30 cellular contexts compared by ENCODE assay signal in the genomic region with DNA sequence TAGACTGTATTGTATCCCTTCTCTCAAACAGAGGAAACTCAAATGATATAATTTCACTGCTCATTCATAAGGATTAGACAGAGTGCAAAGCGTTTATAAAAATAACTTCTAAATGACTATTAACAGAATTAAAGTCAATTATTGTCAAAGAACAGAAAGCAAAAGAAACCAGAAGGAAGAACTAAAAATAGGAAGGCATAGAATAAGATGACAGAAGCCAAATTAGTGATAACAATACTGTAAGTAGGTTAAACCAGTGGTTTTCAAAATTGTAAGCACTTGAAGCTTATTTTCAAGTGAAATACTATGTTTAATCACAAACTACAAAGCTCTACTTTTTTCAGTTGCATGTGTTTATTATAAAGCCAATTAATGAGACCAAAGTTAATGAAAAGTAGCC.
"Had no signal": no experiment of that assay in that cellular context is flagged by ENCODE, and none has a peak within 500 bp of the region (broad histone marks: within the 10 kb centered on the region; RNA-seq: fewer than 3 reads in every experiment).

No MANE protein-coding gene starts in this region.

- ATAC-seq: naive thymus-derived CD8-positive, alpha-beta T cell; natural killer cell treated with Interleukin-12 subunit alpha and Interleukin-12 subunit beta and Interleukin-15 and Interleukin-18, amount 100 ng/mL, for 72 hours; psoas muscle; right cardiac atrium; right lobe of liver; stimulated activated memory B cell treated with anti-CD40 and anti-IgM and Interleukin-4, amounts not matched to agents 10 μg/mL and 1 μg/mL and 100 μg/mL, for 72 hours; stimulated activated naive CD8-positive, alpha-beta T cell treated with anti-CD3 and anti-CD28 coated beads, Interleukin-15, amount 100 ng/mL, for 72 hours; stimulated activated naive CD8-positive, alpha-beta T cell treated with anti-CD3 and anti-CD28 coated beads, Interleukin-15, Interleukin-2, amounts not matched to agents 100 U/mL and 50 U/mL, for 24 hours; upper lobe of right lung had no signal

- FAIRE-seq: small intestine had no signal

- H3K9me3 ChIP-seq: neutrophil, psoas muscle, right lobe of liver, sigmoid colon, suprapubic skin, testis, tibial artery, transverse colon, upper lobe of right lung, uterus had no signal

- H3K4me1 Mint-ChIP-seq: nephron progenitor cell; neural crest cell; stimulated activated naive CD8-positive, alpha-beta T cell treated with anti-CD3 and anti-CD28 coated beads, Interleukin-15, amount 100 ng/mL, for 72 hours had no signal

- DNase-seq: naive thymus-derived CD8-positive, alpha-beta T cell; nephron progenitor cell; nucleus accumbens; posterior cingulate gyrus; psoas muscle; right cardiac atrium; right lobe of liver; sigmoid colon; small intestine; stimulated activated CD4-positive, alpha-beta T cell treated with anti-CD3 and anti-CD28 coated beads, Interleukin-1b, Interleukin-23, amount 100 ng/mL, for 48 hours; stimulated activated CD4-positive, alpha-beta T cell treated with anti-CD3 and anti-CD28 coated beads, Interleukin-4, amount 100 ng/mL, for 1 hour; stimulated activated CD4-positive, alpha-beta T cell treated with anti-CD3 and anti-CD28 coated beads, Interleukin-4, amount 100 ng/mL, for 4 hours; stimulated activated CD8-positive, alpha-beta memory T cell treated with anti-CD3 and anti-CD28 coated beads, Interleukin-4, amount 100 ng/mL, for 48 hours; stimulated activated naive CD4-positive, alpha-beta T cell; stimulated activated naive CD8-positive, alpha-beta T cell treated with anti-CD3 and anti-CD28 coated beads, Interleukin-15, amount 100 ng/mL, for 72 hours; stimulated activated naive CD8-positive, alpha-beta T cell treated with anti-CD3 and anti-CD28 coated beads, Interleukin-15, Interleukin-2, amounts not matched to agents 100 U/mL and 50 U/mL, for 24 hours; substantia nigra; testis; tibial artery; transverse colon; upper lobe of right lung; uterus had no signal

- H3K9ac ChIP-seq: parathyroid adenoma had no signal

- H3K27me3 Mint-ChIP-seq: naive thymus-derived CD8-positive, alpha-beta T cell; progenitor cell of endocrine pancreas; stimulated activated memory B cell treated with anti-CD40 and anti-IgM and Interleukin-4, amounts not matched to agents 10 μg/mL and 1 μg/mL and 100 μg/mL, for 72 hours; stimulated activated naive CD8-positive, alpha-beta T cell treated with anti-CD3 and anti-CD28 coated beads, Interleukin-15, amount 100 ng/mL, for 72 hours; type B pancreatic cell had no signal

- H3K36me3 ChIP-seq: neutrophil, right lobe of liver, sigmoid colon, suprapubic skin, tibial artery, transverse colon, upper lobe of right lung, uterus had no signal

- H2AFZ ChIP-seq: parathyroid adenoma had no signal

- H3K27ac ChIP-seq: neutrophil, parathyroid adenoma, psoas muscle, right lobe of liver, sigmoid colon, suprapubic skin, testis, tibial artery, transverse colon, upper lobe of right lung, uterus had no signal

- H3K4me1 ChIP-seq: parathyroid adenoma, psoas muscle, right lobe of liver, sigmoid colon, suprapubic skin, testis, tibial artery, transverse colon, upper lobe of right lung, uterus had no signal

- H3K27me3 ChIP-seq: neutrophil, right lobe of liver, sigmoid colon, suprapubic skin, testis, tibial artery, transverse colon, upper lobe of right lung, uterus had no signal

- H3K27ac Mint-ChIP-seq: naive thymus-derived CD8-positive, alpha-beta T cell; natural killer cell treated with Interleukin-12 subunit alpha and Interleukin-12 subunit beta and Interleukin-15 and Interleukin-18, amount 100 ng/mL, for 72 hours; nephron progenitor cell; progenitor cell of endocrine pancreas; stimulated activated memory B cell treated with anti-CD40 and anti-IgM and Interleukin-4, amounts not matched to agents 10 μg/mL and 1 μg/mL and 100 μg/mL, for 72 hours; stimulated activated naive CD8-positive, alpha-beta T cell treated with anti-CD3 and anti-CD28 coated beads, Interleukin-15, amount 100 ng/mL, for 72 hours; type B pancreatic cell had no signal

- H3K9me3 Mint-ChIP-seq: natural killer cell treated with Interleukin-12 subunit alpha and Interleukin-12 subunit beta and Interleukin-15 and Interleukin-18, amount 100 ng/mL, for 72 hours; stimulated activated memory B cell treated with anti-CD40 and anti-IgM and Interleukin-4, amounts not matched to agents 10 μg/mL and 1 μg/mL and 100 μg/mL, for 72 hours; type B pancreatic cell had no signal

- H3K36me3 Mint-ChIP-seq: naive thymus-derived CD8-positive, alpha-beta T cell; natural killer cell treated with Interleukin-12 subunit alpha and Interleukin-12 subunit beta and Interleukin-15 and Interleukin-18, amount 100 ng/mL, for 72 hours; stimulated activated memory B cell treated with anti-CD40 and anti-IgM and Interleukin-4, amounts not matched to agents 10 μg/mL and 1 μg/mL and 100 μg/mL, for 72 hours; type B pancreatic cell had no signal

- H3K4me3 ChIP-seq: psoas muscle, right lobe of liver, sigmoid colon, suprapubic skin, testis, tibial artery, transverse colon, upper lobe of right lung, uterus had no signal

- H3K4me3 Mint-ChIP-seq: naive thymus-derived CD8-positive, alpha-beta T cell; natural killer cell treated with Interleukin-12 subunit alpha and Interleukin-12 subunit beta and Interleukin-15 and Interleukin-18, amount 100 ng/mL, for 72 hours; nephron progenitor cell; neural crest cell; stimulated activated memory B cell treated with anti-CD40 and anti-IgM and Interleukin-4, amounts not matched to agents 10 μg/mL and 1 μg/mL and 100 μg/mL, for 72 hours; stimulated activated naive CD8-positive, alpha-beta T cell treated with anti-CD3 and anti-CD28 coated beads, Interleukin-15, amount 100 ng/mL, for 72 hours; type B pancreatic cell had no signal

- H3K79me2 ChIP-seq: parathyroid adenoma had no signal
